8 cellular contexts compared by ENCODE assay signal in the genomic region with DNA sequence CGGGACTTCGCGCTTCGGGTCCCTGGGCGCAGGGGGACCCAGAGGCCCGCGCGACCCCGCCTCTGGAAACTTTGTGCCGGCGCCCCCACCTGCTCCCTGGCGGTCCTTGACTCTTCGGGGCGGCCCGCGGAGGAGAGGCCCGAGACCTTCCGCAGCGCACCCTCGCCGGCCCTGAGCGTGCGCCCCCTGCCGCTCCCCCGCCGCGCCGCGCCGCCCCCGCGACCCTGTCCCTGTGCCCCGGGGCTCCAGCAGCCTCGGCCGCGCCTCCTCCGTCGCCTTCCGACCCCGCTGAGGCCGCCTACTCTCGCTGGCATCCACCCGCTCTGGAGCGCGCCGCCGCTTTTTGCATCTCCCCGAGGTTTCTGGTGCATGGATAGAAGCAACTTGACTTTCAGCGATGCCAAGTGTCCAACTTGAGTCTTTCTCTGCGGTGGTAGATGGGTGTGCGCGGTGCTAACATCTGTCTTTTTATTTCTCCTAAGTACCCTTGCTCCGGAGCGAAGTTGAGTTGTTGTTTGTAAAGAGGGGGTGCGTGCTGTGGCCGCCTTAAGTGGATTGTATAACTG. TPM values are rescaled to one million over a fixed set of nuclear protein-coding genes. Genes with fewer than 3 reads are reported as not detected.
DNase-seq lines count a peak whose midpoint lies in the region; ATAC-seq and TF ChIP-seq lines count a peak whose summit lies in the region.

No MANE protein-coding gene starts in this region.

- intact Hi-C loops in aorta (cut with DNase I): loop anchor here in 1 of 2 donors (5.0 kb wide), 1 partner anchor 83 kb away; the partner anchor contains the start of genes ACACA and TADA2A

- H3K4me1 ChIP-seq in HUES6 (ENCODE audit: control insufficient read depth, insufficient read depth, low read length) (peaks cover 32% of the 10 kb centered on the region), right atrium auricular region (peaks cover 0 to 42% of the 10 kb centered on the region in 2 donors), aorta (ENCODE audit: control insufficient read depth in 1 of 2, insufficient read depth in 2 of 2, low read length in 2 of 2) (peaks cover 0 to 2% of the 10 kb centered on the region in 2 donors)

- peak; percentile 66 for ATAC-seq in aorta (ENCODE audit: low FRiP score)

- H3K27me3 ChIP-seq in HUES6 (ENCODE audit: control insufficient read depth, insufficient read depth, low read length): peaks cover 13% of the 10 kb centered on the region; the same call in 1 of the 2 replicates
- no peaks in the 10 kb centered on the region for H3K27me3 ChIP-seq in right atrium auricular region
- no peaks in the 10 kb centered on the region for H3K27me3 ChIP-seq in aorta (ENCODE audit: control insufficient read depth in 1 of 2, insufficient read depth in 2 of 2, low read length in 1 of 2)

- H3K4me3 ChIP-seq in HUES6 (ENCODE audit: low read depth, low read length): peak overlapping the region; percentile 72
- peak overlapping the region; percentile 89 to 92 for H3K4me3 ChIP-seq in right atrium auricular region
- peak overlapping the region; percentile 62 to 70 for H3K4me3 ChIP-seq in aorta (ENCODE audit: low read length in 2 of 2)

- H3K9ac ChIP-seq in HUES6 (ENCODE audit: low read length): peak overlapping the region; percentile 74

- H3K9me3 ChIP-seq in HUES6 (ENCODE audit: control insufficient read depth, insufficient read depth, low read depth, low read length) (no peaks in the 10 kb centered on the region), right atrium auricular region (no peaks in the 10 kb centered on the region), aorta (ENCODE audit: control insufficient read depth, low read length) (no peaks in the 10 kb centered on the region)

- DNase-seq in DMS153 (lab: John Stamatoyannopoulos, UW) (peak; percentile 14), GM20000 (ENCODE audit: low spot score) (peak; percentile 83), SW480 (ENCODE audit: low spot score) (peak; percentile 77), right atrium auricular region (ENCODE audit: low spot score) (no peak), retina (peak; percentile 75), aorta (peak; percentile 74 to 90)
- DNase-seq in activated naive CD8-positive, alpha-beta T cell treated with anti-CD3 and anti-CD28 coated beads, Interleukin-2, amount 50 U/mL, for 16 hours (ENCODE audit: low read depth, low spot score): peak; percentile 62

- whole genome bisulfite sequencing in aorta, 2 donors: 0 to 1% methylated on average over 50 to 56 of the region's 56 CpGs

- peak; percentile 48 for TF ChIP-seq CTCF in GM20000 (IDR thresholded peaks at IDR 0.05; ENCODE audit: extremely low read depth, missing control alignments)
- peak; percentile 13 to 48 for TF ChIP-seq CTCF in right atrium auricular region (IDR thresholded peaks at IDR 0.05)

- H3K27ac ChIP-seq in HUES6 (ENCODE audit: low read depth, low read length) (no peak overlapping the region), right atrium auricular region (peak overlapping the region; percentile 87 to 98), aorta (ENCODE audit: low read depth in 1 of 2, low read length in 2 of 2) (peak overlapping the region in 1 of 2 donors; percentile 58)

- H3K36me3 ChIP-seq in HUES6 (ENCODE audit: control insufficient read depth, insufficient read depth, low read length) (no peaks in the 10 kb centered on the region), right atrium auricular region (no peaks in the 10 kb centered on the region), aorta (ENCODE audit: control insufficient read depth in 1 of 2, insufficient read depth in 2 of 2, low read length in 1 of 2) (no peaks in the 10 kb centered on the region)

RNA-seq across cellular contexts. Expression of gene DUSP14, which starts 0.4 kb away (rescaled TPM):
- total RNA-seq in right atrium auricular region: 10 to 100 TPM; 35.3 to 39.6 TPM
- 1 to 10 TPM; 9.2 to 9.7 TPM for total RNA-seq in aorta
- 1 to 10 TPM; 3.8 to 6.4 TPM for polyA plus RNA-seq in aorta
